In the genomic region with DNA sequence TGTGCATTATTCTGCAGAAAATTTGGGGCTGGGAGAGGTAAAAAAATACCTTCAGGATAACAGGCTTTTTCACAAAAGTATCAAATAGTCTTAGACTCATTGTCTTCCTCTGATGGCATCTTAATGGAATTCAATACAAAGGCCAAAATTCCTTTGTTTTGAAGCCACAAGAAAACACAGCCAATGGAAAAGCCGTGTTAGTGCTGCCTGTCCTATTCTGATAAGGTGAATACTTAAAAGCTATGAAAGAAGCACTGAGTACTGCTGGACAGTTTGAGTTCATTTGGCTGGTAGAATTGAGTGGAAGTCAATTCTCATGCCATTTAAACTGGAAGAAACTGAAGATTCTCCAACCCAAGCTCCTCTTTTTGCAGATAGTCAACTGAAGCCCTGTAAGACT, we compare ENCODE assay signal across 19 cellular contexts.
DNase-seq lines count a peak whose midpoint lies in the region; ATAC-seq, FAIRE-seq and TF ChIP-seq lines count a peak whose summit lies in the region.
"Had no signal": no experiment of that assay in that cellular context is flagged by ENCODE, and none has a peak within 500 bp of the region (broad histone marks: within the 10 kb centered on the region; RNA-seq: fewer than 3 reads in every experiment).

No MANE protein-coding gene starts in this region.

- TF ChIP-seq POLR2A in endothelial cell of umbilical vein (IDR thresholded peaks at IDR 0.05; ENCODE audit: low read depth, low read length): no peak

- dilution Hi-C loops in endothelial cell of umbilical vein (cut with MboI; ENCODE audit: extremely low pct_ligation_motif_present, low sequenced_read_pairs): no loop called here

- H3K4me2 ChIP-seq in endothelial cell of umbilical vein (ENCODE audit: insufficient read depth, low read length): no peak overlapping the region

- H3K27me3 ChIP-seq in RWPE2 (ENCODE audit: insufficient read depth, poor library complexity, severe bottlenecking): no peaks in the 10 kb centered on the region
- H3K27me3 ChIP-seq in endothelial cell of umbilical vein (ENCODE audit: control insufficient read depth in 2 of 2, insufficient read depth in 2 of 2, low read length in 2 of 2): no peaks in the 10 kb centered on the region
- H3K27me3 ChIP-seq in left ventricle myocardium inferior (ENCODE audit: low read depth): no peaks in the 10 kb centered on the region
- H3K27me3 ChIP-seq: cardiac muscle cell, heart left ventricle, stomach had no signal

- H3K9ac ChIP-seq in endothelial cell of umbilical vein (replicated peaks; ENCODE audit: extremely low read depth, insufficient read depth, low read length): no peak overlapping the region

- no peak overlapping the region for H3K4me3 ChIP-seq in RWPE2 (ENCODE audit: severe bottlenecking)
- H3K4me3 ChIP-seq in endothelial cell of umbilical vein (replicated peaks in 1 of 3; ENCODE audit: insufficient read depth in 1 of 3, low read depth in 1 of 3, low read length in 3 of 3): no peak overlapping the region
- no peak overlapping the region for H3K4me3 ChIP-seq in left ventricle myocardium inferior
- H3K4me3 ChIP-seq: cardiac muscle cell, heart left ventricle, psoas muscle, stomach had no signal

- no peak for FAIRE-seq in endothelial cell of umbilical vein (lab: Jason Lieb, UNC)

- peaks cover 6% of the 10 kb centered on the region for H3K4me1 ChIP-seq in RWPE2 (ENCODE audit: insufficient read depth, poor library complexity, severe bottlenecking)
- H3K4me1 ChIP-seq in endothelial cell of umbilical vein (ENCODE audit: control insufficient read depth, extremely low read depth, insufficient read depth, low read length): peaks cover 14% of the 10 kb centered on the region
- peaks cover 89% of the 10 kb centered on the region for H3K4me1 ChIP-seq in left ventricle myocardium inferior

- no peaks in the 10 kb centered on the region for H3K9me1 ChIP-seq in endothelial cell of umbilical vein (replicated peaks; ENCODE audit: control insufficient read depth, extremely low read depth, insufficient read depth, low read length)

- peak; percentile 51; the same call in 1 of the 3 replicates for ATAC-seq in RWPE2 (ENCODE audit: low read depth)
- ATAC-seq in left cardiac atrium: no peak
- ATAC-seq in HG02678 (IDR thresholded peaks at IDR 0.05; ENCODE audit: unreplicated experiment): no peak
- ATAC-seq in HG02973 (IDR thresholded peaks at IDR 0.05; ENCODE audit: unreplicated experiment): no peak
- ATAC-seq: HCT116, psoas muscle had no signal

- POLR2A ChIA-PET in endothelial cell of umbilical vein (lab: Charles Lee): no interaction called here

- H3K79me2 ChIP-seq in endothelial cell of umbilical vein (ENCODE audit: control insufficient read depth, insufficient read depth, low read length): no peaks in the 10 kb centered on the region

- H3K9me3 ChIP-seq in RWPE2 (ENCODE audit: severe bottlenecking) (no peaks in the 10 kb centered on the region), endothelial cell of umbilical vein (replicated peaks; ENCODE audit: control insufficient read depth, insufficient read depth, low read length) (no peaks in the 10 kb centered on the region), left ventricle myocardium inferior (replicated peaks) (no peaks in the 10 kb centered on the region)
- H3K9me3 ChIP-seq: heart left ventricle, psoas muscle, stomach had no signal

- BruUV-seq in endothelial cell of umbilical vein (replicated peaks; lab: Mats Ljungman, UMichigan): no TSS peak

- intact Hi-C loops in endothelial cell of umbilical vein (cut with micrococcal nuclease): no loop called here
- intact Hi-C loops in left cardiac atrium (cut with DNase I): no loop called here
- intact Hi-C loops in left ventricle myocardium inferior (cut with micrococcal nuclease): no loop called here

- H3K36me3 ChIP-seq in RWPE2 (ENCODE audit: low read depth) (no peaks in the 10 kb centered on the region), endothelial cell of umbilical vein (ENCODE audit: control insufficient read depth in 2 of 2, extremely low read depth in 1 of 2, insufficient read depth in 2 of 2, low read length in 2 of 2) (no peaks in the 10 kb centered on the region), left ventricle myocardium inferior (no peaks in the 10 kb centered on the region)
- H3K36me3 ChIP-seq: cardiac muscle cell, heart left ventricle, stomach had no signal

- CTCF ChIA-PET in endothelial cell of umbilical vein (lab: Charles Lee): no interaction called here

- TF ChIP-seq CTCF in RWPE2 (IDR thresholded peaks at IDR 0.05; ENCODE audit: poor library complexity, severe bottlenecking) (no peak), endothelial cell of umbilical vein (IDR thresholded peaks at IDR 0.05; ENCODE audit: extremely low read depth in 1 of 2, insufficient read depth in 1 of 2, low read depth in 1 of 2, low read length in 2 of 2) (no peak), left ventricle myocardium inferior (IDR thresholded peaks at IDR 0.05; ENCODE audit: borderline replicate concordance) (no peak)

- DNase-seq in GM03348 (ENCODE audit: low spot score) (peak; percentile 62), RWPE2 (ENCODE audit: low spot score) (no peak), endothelial cell of umbilical vein (ENCODE audit: low read depth, low spot score) (peak; percentile 74), myocyte (ENCODE audit: low read depth) (peak; percentile 38), left cardiac atrium (no peak), left ventricle myocardium inferior (no peak)
- DNase-seq: activated CD4-positive, alpha-beta T cell treated with anti-CD3 and anti-CD28 coated beads, Interleukin-2, amount 10 ng/mL, durations not matched to agents 24 days and 14 days; activated naive CD8-positive, alpha-beta T cell treated with anti-CD3 and anti-CD28 coated beads, Interleukin-2, amount 10 ng/mL, durations not matched to agents 7 days and 5 days; DMS79; heart left ventricle; NCI-H1417 treated with DMSO at 0.1 percent for 48 hours; NCI-H69; psoas muscle; SHP77 treated with DMSO at 0.1 percent for 48 hours; stomach had no signal

- H2AFZ ChIP-seq in endothelial cell of umbilical vein (ENCODE audit: low read depth, low read length): no peak overlapping the region

- H4K20me1 ChIP-seq in endothelial cell of umbilical vein (replicated peaks; ENCODE audit: control insufficient read depth, extremely low read depth, insufficient read depth, low read length): no peaks in the 10 kb centered on the region

- H3K27ac ChIP-seq in RWPE2 (ENCODE audit: poor library complexity, severe bottlenecking) (no peak overlapping the region), endothelial cell of umbilical vein (ENCODE audit: insufficient read depth, low read depth, low read length) (no peak overlapping the region), left ventricle myocardium inferior (replicated peaks) (no peak overlapping the region)
- H3K27ac ChIP-seq: cardiac muscle cell, heart left ventricle, psoas muscle, stomach had no signal

TF ChIP-seq in endothelial cell of umbilical vein, 7 proteins besides CTCF, POLR2A, EP300 and RAD21:
- TF ChIP-seq JUN (IDR thresholded peaks at IDR 0.05; ENCODE audit: borderline replicate concordance, insufficient read depth, insufficient read length, low read depth) (peak; percentile 24), GATA2 (IDR thresholded peaks at IDR 0.05; ENCODE audit: insufficient read depth, insufficient read length, low read depth, low read length) (peak; percentile 28), POLR2AphosphoS5 (IDR thresholded peaks at IDR 0.05; ENCODE audit: insufficient read depth, low read depth, low read length) (no peak), MYC (IDR thresholded peaks at IDR 0.05; ENCODE audit: low read depth, low read length) (no peak)

Comparison
In these comparisons a context has a peak if more than half of its experiments do, and no peak if none do; other contexts are left out.
1. DNase-seq: peak in GM03348 (single experiment), endothelial cell of umbilical vein (single experiment) and myocyte (single experiment); none in RWPE2 (single experiment), left cardiac atrium (single experiment) and left ventricle myocardium inferior (single experiment).